In genomic region chr2:85257359-85258193, GRCh38 we compare ENCODE assay signal across 12 cellular contexts.
DNase-seq lines count a peak whose midpoint lies in the region; ATAC-seq and TF ChIP-seq lines count a peak whose summit lies in the region.
"Had no signal": no experiment of that assay in that cellular context is flagged by ENCODE, and none has a peak within 500 bp of the region (broad histone marks: within the 10 kb centered on the region; RNA-seq: fewer than 3 reads in every experiment).

No MANE protein-coding gene starts in this region.

- POLR2A ChIA-PET in WTC11 (lab: Charles Lee): interaction anchor here (0.5 to 3.3 kb wide), 4 partner anchors 11 to 123 kb away, joined by 4 to 34 read pairs (median 7); no protein-coding TSS in a partner anchor
- POLR2A ChIA-PET in naive thymus-derived CD4-positive, alpha-beta T cell (lab: Charles Lee): no interaction called here

- peak overlapping the region; percentile 49 for H3K4me3 Mint-ChIP-seq in WTC11
- H3K4me3 Mint-ChIP-seq in naive thymus-derived CD4-positive, alpha-beta T cell: no peak overlapping the region
- H3K4me3 Mint-ChIP-seq: activated CD4-positive, alpha-beta T cell treated with anti-CD3 and anti-CD28 coated beads, Interleukin-2, amount 10 ng/mL, durations not matched to agents 7 days and 5 days; activated naive CD4-positive, alpha-beta T cell treated with anti-CD3 and anti-CD28 coated beads for 36 hours had no signal

- peak overlapping the region; percentile 13 for H3K4me2 ChIP-seq in skeletal muscle satellite cell (ENCODE audit: low read length)

- H3K36me3 ChIP-seq in skeletal muscle satellite cell (ENCODE audit: insufficient read depth, low read length): no peaks in the 10 kb centered on the region
- no peaks in the 10 kb centered on the region for H3K36me3 ChIP-seq in naive thymus-derived CD4-positive, alpha-beta T cell (ENCODE audit: control insufficient read depth in 2 of 3, insufficient read depth in 3 of 3, low read length in 3 of 3)

- no peaks in the 10 kb centered on the region for H3K9me3 ChIP-seq in skeletal muscle satellite cell (replicated peaks; ENCODE audit: low read length)
- no peaks in the 10 kb centered on the region for H3K9me3 ChIP-seq in naive thymus-derived CD4-positive, alpha-beta T cell (ENCODE audit: control insufficient read depth in 2 of 3, low read length in 3 of 3)

- CTCF ChIA-PET in WTC11 (lab: Charles Lee): interaction anchor here (1.1 to 4.5 kb wide), 10 partner anchors 10 to 331 kb away, joined by 3 to 45 read pairs (median 20); partner anchors contain the start of gene TCF7L1
- CTCF ChIA-PET in naive thymus-derived CD4-positive, alpha-beta T cell (lab: Charles Lee): interaction anchor here (1.9 kb wide), 1 partner anchor 9 kb away, joined by 7 read pairs; no protein-coding TSS in a partner anchor

- intact Hi-C loops in naive thymus-derived CD4-positive, alpha-beta T cell (cut with micrococcal nuclease): no loop called here

- peaks cover 18% of the 10 kb centered on the region for H3K36me3 Mint-ChIP-seq in WTC11
- no peaks in the 10 kb centered on the region for H3K36me3 Mint-ChIP-seq in naive thymus-derived CD4-positive, alpha-beta T cell

- no peak overlapping the region for H3K27ac ChIP-seq in naive thymus-derived CD4-positive, alpha-beta T cell (ENCODE audit: low read depth, low read length)
- H3K27ac ChIP-seq: C4-2B had no signal

- TF ChIP-seq CTCF in WTC11 (IDR thresholded peaks at IDR 0.05): no peak

- no peaks in the 10 kb centered on the region for H3K27me3 ChIP-seq in skeletal muscle satellite cell (ENCODE audit: control insufficient read depth, insufficient read depth, low read length)
- H3K27me3 ChIP-seq in naive thymus-derived CD4-positive, alpha-beta T cell (ENCODE audit: control insufficient read depth in 2 of 2, insufficient read depth in 2 of 2, low read length in 2 of 2): no peaks in the 10 kb centered on the region

- peaks cover 85% of the 10 kb centered on the region for H3K4me1 Mint-ChIP-seq in WTC11
- no peaks in the 10 kb centered on the region for H3K4me1 Mint-ChIP-seq in naive thymus-derived CD4-positive, alpha-beta T cell
- H3K4me1 Mint-ChIP-seq: activated CD4-positive, alpha-beta T cell treated with anti-CD3 and anti-CD28 coated beads, Interleukin-2, amount 10 ng/mL, durations not matched to agents 7 days and 5 days had no signal

- ATAC-seq in WTC11 (no peak), GM21786 (IDR thresholded peaks at IDR 0.05; ENCODE audit: unreplicated experiment) (no peak), HG03469 (IDR thresholded peaks at IDR 0.05; ENCODE audit: unreplicated experiment) (no peak)
- ATAC-seq in naive thymus-derived CD4-positive, alpha-beta T cell: no peak

- H3K9ac ChIP-seq in skeletal muscle satellite cell (ENCODE audit: low read depth, low read length): peak overlapping the region; percentile 38

- peak overlapping the region; percentile 16 for H3K4me3 ChIP-seq in skeletal muscle satellite cell (ENCODE audit: low read length)
- no peak overlapping the region for H3K4me3 ChIP-seq in naive thymus-derived CD4-positive, alpha-beta T cell (ENCODE audit: low read length)

- no peaks in the 10 kb centered on the region for H3K9me3 Mint-ChIP-seq in WTC11
- peaks cover 0 to under 1% (median 0%) of the 10 kb centered on the region in 11 donors for H3K9me3 Mint-ChIP-seq in naive thymus-derived CD4-positive, alpha-beta T cell
- H3K9me3 Mint-ChIP-seq: activated CD4-positive, alpha-beta T cell treated with anti-CD3 and anti-CD28 coated beads, Interleukin-2, amount 10 ng/mL, durations not matched to agents 7 days and 5 days; activated naive CD4-positive, alpha-beta T cell treated with anti-CD3 and anti-CD28 coated beads for 36 hours had no signal

- peaks cover 29% of the 10 kb centered on the region for H3K4me1 ChIP-seq in skeletal muscle satellite cell (ENCODE audit: control insufficient read depth, insufficient read depth, low read length)
- no peaks in the 10 kb centered on the region for H3K4me1 ChIP-seq in naive thymus-derived CD4-positive, alpha-beta T cell (ENCODE audit: control insufficient read depth in 2 of 2, insufficient read depth in 2 of 2, low read length in 2 of 2)

- peak; percentile 37 for DNase-seq in EL
- no peak for DNase-seq in WTC11 (ENCODE audit: low spot score)
- DNase-seq in islet precursor cell: peak; percentile 75
- DNase-seq in GM19240 (ENCODE audit: insufficient read length, low spot score): no peak
- no peak for DNase-seq in naive thymus-derived CD4-positive, alpha-beta T cell
- DNase-seq: activated CD4-positive, alpha-beta T cell treated with anti-CD3 and anti-CD28 coated beads, Interleukin-2, amount 10 ng/mL, durations not matched to agents 7 days and 5 days; activated naive CD4-positive, alpha-beta T cell treated with anti-CD3 and anti-CD28 coated beads for 36 hours; effector CD8-positive, alpha-beta T cell had no signal

- no peaks in the 10 kb centered on the region for H3K27me3 Mint-ChIP-seq in WTC11 (ENCODE audit: low read depth)
- H3K27me3 Mint-ChIP-seq in naive thymus-derived CD4-positive, alpha-beta T cell: peaks cover 0 to 5% (median 0%) of the 10 kb centered on the region in 5 donors
- H3K27me3 Mint-ChIP-seq: activated CD4-positive, alpha-beta T cell treated with anti-CD3 and anti-CD28 coated beads, Interleukin-2, amount 10 ng/mL, durations not matched to agents 7 days and 5 days had no signal

- peak overlapping the region; percentile 97 for H3K27ac Mint-ChIP-seq in WTC11
- H3K27ac Mint-ChIP-seq in naive thymus-derived CD4-positive, alpha-beta T cell: no peak overlapping the region
- H3K27ac Mint-ChIP-seq: activated CD4-positive, alpha-beta T cell treated with anti-CD3 and anti-CD28 coated beads, Interleukin-2, amount 10 ng/mL, durations not matched to agents 7 days and 5 days; activated naive CD4-positive, alpha-beta T cell treated with anti-CD3 and anti-CD28 coated beads for 36 hours had no signal

TF ChIP-seq in WTC11, 78 proteins besides CTCF, POLR2A, EP300 and RAD21:
- no peak for TF ChIP-seq E2F5 (CRISPR knock-in tag; IDR thresholded peaks at IDR 0.05)
- TF ChIP-seq ZNF121 (CRISPR knock-in tag; IDR thresholded peaks at IDR 0.05): 0 out of 2 replicates have a peak, but pooled peaks have one; percentile 54

Comparison
In these comparisons a context has a peak if more than half of its experiments do, and no peak if none do; other contexts are left out.
1. DNase-seq: peak in EL (single experiment) and islet precursor cell (single experiment); none in WTC11 (single experiment), GM19240 (single experiment) and naive thymus-derived CD4-positive, alpha-beta T cell (0 of 9).